ENCODE assay signal across 1 cellular context in the genomic region with DNA sequence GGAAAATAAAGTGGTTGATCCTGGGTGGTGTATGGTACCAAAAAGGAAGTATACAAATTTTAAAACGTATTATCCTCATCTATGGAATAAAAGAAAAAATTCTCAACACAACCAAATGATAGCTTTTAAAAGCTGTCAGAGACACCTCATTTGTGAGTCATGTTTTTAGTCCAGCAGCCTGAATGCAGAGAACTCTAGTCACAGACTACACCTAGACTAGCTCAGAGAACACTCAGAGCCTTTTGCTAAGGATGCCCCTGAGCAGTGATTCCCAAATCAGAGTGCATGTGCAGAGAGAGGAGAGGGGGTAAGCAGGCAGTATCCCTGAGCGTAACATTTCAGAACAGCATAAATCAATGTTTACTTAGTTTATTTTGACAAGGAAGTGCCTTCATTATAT.
TF ChIP-seq lines count a peak whose summit lies in the region.

No MANE protein-coding gene starts in this region.

TF ChIP-seq in GM23338, 12 proteins besides CTCF, POLR2A, EP300 and RAD21 (continued from another document):
- TF ChIP-seq, protein P1, sequence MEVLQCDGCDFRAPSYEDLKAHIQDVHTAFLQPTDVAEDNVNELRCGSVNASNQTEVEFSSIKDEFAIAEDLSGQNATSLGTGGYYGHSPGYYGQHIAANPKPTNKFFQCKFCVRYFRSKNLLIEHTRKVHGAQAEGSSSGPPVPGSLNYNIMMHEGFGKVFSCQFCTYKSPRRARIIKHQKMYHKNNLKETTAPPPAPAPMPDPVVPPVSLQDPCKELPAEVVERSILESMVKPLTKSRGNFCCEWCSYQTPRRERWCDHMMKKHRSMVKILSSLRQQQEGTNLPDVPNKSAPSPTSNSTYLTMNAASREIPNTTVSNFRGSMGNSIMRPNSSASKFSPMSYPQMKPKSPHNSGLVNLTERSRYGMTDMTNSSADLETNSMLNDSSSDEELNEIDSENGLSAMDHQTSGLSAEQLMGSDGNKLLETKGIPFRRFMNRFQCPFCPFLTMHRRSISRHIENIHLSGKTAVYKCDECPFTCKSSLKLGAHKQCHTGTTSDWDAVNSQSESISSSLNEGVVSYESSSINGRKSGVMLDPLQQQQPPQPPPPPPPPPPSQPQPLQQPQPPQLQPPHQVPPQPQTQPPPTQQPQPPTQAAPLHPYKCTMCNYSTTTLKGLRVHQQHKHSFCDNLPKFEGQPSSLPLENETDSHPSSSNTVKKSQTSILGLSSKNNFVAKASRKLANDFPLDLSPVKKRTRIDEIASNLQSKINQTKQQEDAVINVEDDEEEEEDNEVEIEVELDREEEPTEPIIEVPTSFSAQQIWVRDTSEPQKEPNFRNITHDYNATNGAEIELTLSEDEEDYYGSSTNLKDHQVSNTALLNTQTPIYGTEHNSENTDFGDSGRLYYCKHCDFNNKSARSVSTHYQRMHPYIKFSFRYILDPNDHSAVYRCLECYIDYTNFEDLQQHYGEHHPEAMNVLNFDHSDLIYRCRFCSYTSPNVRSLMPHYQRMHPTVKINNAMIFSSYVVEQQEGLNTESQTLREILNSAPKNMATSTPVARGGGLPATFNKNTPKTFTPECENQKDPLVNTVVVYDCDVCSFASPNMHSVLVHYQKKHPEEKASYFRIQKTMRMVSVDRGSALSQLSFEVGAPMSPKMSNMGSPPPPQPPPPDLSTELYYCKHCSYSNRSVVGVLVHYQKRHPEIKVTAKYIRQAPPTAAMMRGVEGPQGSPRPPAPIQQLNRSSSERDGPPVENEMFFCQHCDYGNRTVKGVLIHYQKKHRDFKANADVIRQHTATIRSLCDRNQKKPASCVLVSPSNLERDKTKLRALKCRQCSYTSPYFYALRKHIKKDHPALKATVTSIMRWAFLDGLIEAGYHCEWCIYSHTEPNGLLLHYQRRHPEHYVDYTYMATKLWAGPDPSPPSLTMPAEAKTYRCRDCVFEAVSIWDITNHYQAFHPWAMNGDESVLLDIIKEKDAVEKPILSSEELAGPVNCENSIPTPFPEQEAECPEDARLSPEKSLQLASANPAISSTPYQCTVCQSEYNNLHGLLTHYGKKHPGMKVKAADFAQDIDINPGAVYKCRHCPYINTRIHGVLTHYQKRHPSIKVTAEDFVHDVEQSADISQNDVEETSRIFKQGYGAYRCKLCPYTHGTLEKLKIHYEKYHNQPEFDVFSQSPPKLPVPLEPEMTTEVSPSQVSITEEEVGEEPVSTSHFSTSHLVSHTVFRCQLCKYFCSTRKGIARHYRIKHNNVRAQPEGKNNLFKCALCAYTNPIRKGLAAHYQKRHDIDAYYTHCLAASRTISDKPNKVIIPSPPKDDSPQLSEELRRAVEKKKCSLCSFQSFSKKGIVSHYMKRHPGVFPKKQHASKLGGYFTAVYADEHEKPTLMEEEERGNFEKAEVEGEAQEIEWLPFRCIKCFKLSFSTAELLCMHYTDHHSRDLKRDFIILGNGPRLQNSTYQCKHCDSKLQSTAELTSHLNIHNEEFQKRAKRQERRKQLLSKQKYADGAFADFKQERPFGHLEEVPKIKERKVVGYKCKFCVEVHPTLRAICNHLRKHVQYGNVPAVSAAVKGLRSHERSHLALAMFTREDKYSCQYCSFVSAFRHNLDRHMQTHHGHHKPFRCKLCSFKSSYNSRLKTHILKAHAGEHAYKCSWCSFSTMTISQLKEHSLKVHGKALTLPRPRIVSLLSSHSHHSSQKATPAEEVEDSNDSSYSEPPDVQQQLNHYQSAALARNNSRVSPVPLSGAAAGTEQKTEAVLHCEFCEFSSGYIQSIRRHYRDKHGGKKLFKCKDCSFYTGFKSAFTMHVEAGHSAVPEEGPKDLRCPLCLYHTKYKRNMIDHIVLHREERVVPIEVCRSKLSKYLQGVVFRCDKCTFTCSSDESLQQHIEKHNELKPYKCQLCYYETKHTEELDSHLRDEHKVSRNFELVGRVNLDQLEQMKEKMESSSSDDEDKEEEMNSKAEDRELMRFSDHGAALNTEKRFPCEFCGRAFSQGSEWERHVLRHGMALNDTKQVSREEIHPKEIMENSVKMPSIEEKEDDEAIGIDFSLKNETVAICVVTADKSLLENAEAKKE (CRISPR knock-in tag; IDR thresholded peaks at IDR 0.05): no peak
- TF ChIP-seq EZH2phosphoT487 (IDR thresholded peaks at IDR 0.05; ENCODE audit: unreplicated experiment) (no peak), CREB1 (CRISPR knock-in tag; IDR thresholded peaks at IDR 0.05; ENCODE audit: low read depth) (no peak), NANOG (IDR thresholded peaks at IDR 0.05; ENCODE audit: borderline replicate concordance) (no peak), ZNF114 (CRISPR knock-in tag; IDR thresholded peaks at IDR 0.05) (no peak), STAT1 (IDR thresholded peaks at IDR 0.05; ENCODE audit: unreplicated experiment) (no peak), POLR2AphosphoS5 (IDR thresholded peaks at IDR 0.05; ENCODE audit: low read depth) (no peak), REST (IDR thresholded peaks at IDR 0.05; ENCODE audit: unreplicated experiment) (no peak), EZH2 (IDR thresholded peaks at IDR 0.05; ENCODE audit: low read depth, unreplicated experiment) (no peak), ZNF331 (CRISPR knock-in tag; IDR thresholded peaks at IDR 0.05; ENCODE audit: low read depth) (no peak)
- TF ChIP-seq, protein P2, sequence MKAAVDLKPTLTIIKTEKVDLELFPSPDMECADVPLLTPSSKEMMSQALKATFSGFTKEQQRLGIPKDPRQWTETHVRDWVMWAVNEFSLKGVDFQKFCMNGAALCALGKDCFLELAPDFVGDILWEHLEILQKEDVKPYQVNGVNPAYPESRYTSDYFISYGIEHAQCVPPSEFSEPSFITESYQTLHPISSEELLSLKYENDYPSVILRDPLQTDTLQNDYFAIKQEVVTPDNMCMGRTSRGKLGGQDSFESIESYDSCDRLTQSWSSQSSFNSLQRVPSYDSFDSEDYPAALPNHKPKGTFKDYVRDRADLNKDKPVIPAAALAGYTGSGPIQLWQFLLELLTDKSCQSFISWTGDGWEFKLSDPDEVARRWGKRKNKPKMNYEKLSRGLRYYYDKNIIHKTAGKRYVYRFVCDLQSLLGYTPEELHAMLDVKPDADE (IDR thresholded peaks at IDR 0.05): no peak
